ENCODE assay signal across 9 cellular contexts in genomic region chr19:56637976-56638555, GRCh38. TPM values are rescaled to one million over a fixed set of nuclear protein-coding genes. Genes with fewer than 3 reads are reported as not detected.
DNase-seq lines count a peak whose midpoint lies in the region; ATAC-seq and FAIRE-seq lines count a peak whose summit lies in the region.
"Had no signal": no experiment of that assay in that cellular context is flagged by ENCODE, and none has a peak within 500 bp of the region (broad histone marks: within the 10 kb centered on the region; RNA-seq: fewer than 3 reads in every experiment).

No MANE protein-coding gene starts in this region.

- ATAC-seq in GM19351 (IDR thresholded peaks at IDR 0.05; ENCODE audit: unreplicated experiment) = no peak

- DNase-seq in AG08395 (ENCODE audit: low spot score) (peak; percentile 35), HT1080 (ENCODE audit: low read depth) (peak; percentile 61), frontal cortex (ENCODE audit: low spot score in 2 of 2) (peak; percentile 72), non-pigmented ciliary epithelial cell (ENCODE audit: low read depth) (peak; percentile 53), NCI-H2196 (lab: John Stamatoyannopoulos, UW; ENCODE audit: unreplicated experiment) (no peak), NCI-H345 (lab: John Stamatoyannopoulos, UW) (no peak)
- peak; percentile 69 for DNase-seq in activated CD4-positive, alpha-beta T cell treated with anti-CD3 and anti-CD28 coated beads, Interleukin-2, amount 10 ng/mL, durations not matched to agents 7 days and 5 days

- peaks cover 45% of the 10 kb centered on the region for H3K9me3 Mint-ChIP-seq in activated CD4-positive, alpha-beta T cell treated with anti-CD3 and anti-CD28 coated beads, Interleukin-2, amount 10 ng/mL, durations not matched to agents 7 days and 5 days

- FAIRE-seq in frontal cortex (lab: Jason Lieb, UNC) = no peak

- CTCF ChIA-PET in activated CD4-positive, alpha-beta T cell treated with anti-CD3 and anti-CD28 coated beads, Interleukin-2, amount 10 ng/mL, durations not matched to agents 7 days and 5 days (lab: Charles Lee) = no interaction called here

- H3K27ac Mint-ChIP-seq in activated CD4-positive, alpha-beta T cell treated with anti-CD3 and anti-CD28 coated beads, Interleukin-2, amount 10 ng/mL, durations not matched to agents 7 days and 5 days = no peak overlapping the region

- H3K4me1 Mint-ChIP-seq in activated CD4-positive, alpha-beta T cell treated with anti-CD3 and anti-CD28 coated beads, Interleukin-2, amount 10 ng/mL, durations not matched to agents 7 days and 5 days = no peaks in the 10 kb centered on the region

- H3K4me3 Mint-ChIP-seq in activated CD4-positive, alpha-beta T cell treated with anti-CD3 and anti-CD28 coated beads, Interleukin-2, amount 10 ng/mL, durations not matched to agents 7 days and 5 days = no peak overlapping the region

- H3K27me3 Mint-ChIP-seq in activated CD4-positive, alpha-beta T cell treated with anti-CD3 and anti-CD28 coated beads, Interleukin-2, amount 10 ng/mL, durations not matched to agents 7 days and 5 days = no peaks in the 10 kb centered on the region

- POLR2A ChIA-PET in activated CD4-positive, alpha-beta T cell treated with anti-CD3 and anti-CD28 coated beads, Interleukin-2, amount 10 ng/mL, durations not matched to agents 7 days and 5 days (lab: Charles Lee) = no interaction called here

- no peaks in the 10 kb centered on the region for H3K36me3 Mint-ChIP-seq in activated CD4-positive, alpha-beta T cell treated with anti-CD3 and anti-CD28 coated beads, Interleukin-2, amount 10 ng/mL, durations not matched to agents 7 days and 5 days (ENCODE audit: low read depth)

RNA-seq across cellular contexts. Expression of gene SMIM17, which starts 4.9 kb away (rescaled TPM):
- total RNA-seq in HT1080 (2014; rRNA removed; shearing (Covaris generic)) = not detected in 2 replicates
- not detected in 2 replicates for polyA plus RNA-seq in HT1080 (2015; cell fraction: cytosol; rRNA removed)
- polyA plus RNA-seq in HT1080 (2015; cell fraction: nucleus; rRNA removed) = not detected in 2 replicates
- under 1 TPM; 0.20 to 0.25 TPM for total RNA-seq in activated CD4-positive, alpha-beta T cell treated with anti-CD3 and anti-CD28 coated beads, Interleukin-2, amount 10 ng/mL, durations not matched to agents 7 days and 5 days
- total RNA-seq in frontal cortex = 26.5 TPM
- total RNA-seq: activated CD8-positive, alpha-beta memory T cell treated with anti-CD3 and anti-CD28 coated beads for 36 hours had no signal

RNA-seq across cellular contexts. Expression of gene ZNF835, which starts 33.5 kb away (rescaled TPM):
- 0.05 and 0.30 TPM in 2 replicates for total RNA-seq in HT1080 (2014; rRNA removed; shearing (Covaris generic))
- not detected in 2 replicates for polyA plus RNA-seq in HT1080 (2015; cell fraction: cytosol; rRNA removed)
- polyA plus RNA-seq in HT1080 (2015; cell fraction: nucleus; rRNA removed) = not detected in 2 replicates
- total RNA-seq in activated CD4-positive, alpha-beta T cell treated with anti-CD3 and anti-CD28 coated beads, Interleukin-2, amount 10 ng/mL, durations not matched to agents 7 days and 5 days = 1 to 10 TPM; 1.4 to 1.7 TPM
- total RNA-seq in frontal cortex = 13.0 TPM

RNA-seq across cellular contexts. Expression of gene ZNF71, which starts 43.0 kb away (rescaled TPM):
- total RNA-seq in HT1080 (2014; rRNA removed; shearing (Covaris generic)) = 4.0 and 4.9 TPM in 2 replicates
- polyA plus RNA-seq in HT1080 (2015; cell fraction: cytosol; rRNA removed) = 0.68 and 0.71 TPM in 2 replicates
- 0.23 and 0.34 TPM in 2 replicates for polyA plus RNA-seq in HT1080 (2015; cell fraction: nucleus; rRNA removed)
- total RNA-seq in activated CD4-positive, alpha-beta T cell treated with anti-CD3 and anti-CD28 coated beads, Interleukin-2, amount 10 ng/mL, durations not matched to agents 7 days and 5 days = 1 to 10 TPM; 6.4 TPM
- total RNA-seq in frontal cortex = 14.7 TPM

Comparison
In these comparisons a context has a peak if more than half of its experiments do, and no peak if none do; other contexts are left out.
1. DNase-seq: peak in AG08395 (single experiment), HT1080 (single experiment), activated CD4-positive, alpha-beta T cell treated with anti-CD3 and anti-CD28 coated beads, Interleukin-2, amount 10 ng/mL, durations not matched to agents 7 days and 5 days (single experiment), frontal cortex (2 of 2) and non-pigmented ciliary epithelial cell (single experiment); none in NCI-H2196 (single experiment) and NCI-H345 (single experiment).
2. RNA of gene SMIM17, which starts 4.9 kb away (total RNA-seq): 26.5 TPM in frontal cortex (single experiment); 0.20 to 0.25 TPM in activated CD4-positive, alpha-beta T cell treated with anti-CD3 and anti-CD28 coated beads, Interleukin-2, amount 10 ng/mL, durations not matched to agents 7 days and 5 days and not detected in HT1080; every median in the first group is over 10 times any median in the second.